8 cellular contexts compared by ENCODE assay signal in the genomic region with DNA sequence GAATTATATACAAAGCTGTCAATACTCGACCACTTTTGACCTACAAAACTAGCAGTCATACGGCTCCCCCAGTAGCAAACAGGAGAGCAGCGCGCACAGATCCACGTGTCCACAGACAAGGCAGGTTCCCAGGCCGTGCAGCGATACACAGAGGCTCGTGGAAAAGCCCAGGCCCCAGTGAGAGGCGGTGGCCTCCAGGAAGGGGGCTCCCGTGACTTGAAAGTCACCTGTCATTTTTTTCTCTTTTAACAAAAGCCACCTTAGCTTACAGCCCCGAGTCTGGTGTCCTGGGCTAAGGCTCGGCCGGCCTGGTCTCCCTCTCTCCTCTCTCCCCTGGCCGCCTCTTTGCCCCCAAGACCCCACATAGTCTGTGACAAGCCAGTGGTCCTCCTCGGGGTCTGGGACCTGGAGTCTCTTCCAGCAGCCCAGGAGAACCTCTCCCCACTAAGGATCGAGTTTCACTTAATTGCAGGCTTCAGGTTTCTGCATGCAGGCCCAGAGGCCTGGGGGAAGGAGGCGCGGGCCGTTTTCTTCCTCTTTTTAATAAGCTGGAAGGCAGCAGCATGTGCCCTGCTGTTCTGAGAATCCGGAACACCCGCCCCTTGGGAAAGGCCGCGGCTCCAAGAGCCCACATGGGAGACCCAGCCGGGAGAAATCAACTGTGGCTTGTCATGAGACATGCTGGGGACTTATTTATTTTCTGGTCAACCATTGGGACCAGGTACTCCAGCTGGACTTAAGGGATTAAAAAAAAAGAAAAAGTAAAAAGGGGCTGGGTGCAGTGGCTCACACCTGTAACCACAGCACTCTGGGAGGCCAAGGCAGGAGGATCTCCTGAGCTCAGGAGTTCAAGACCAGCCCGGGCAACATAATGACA. TPM values are rescaled to one million over a fixed set of nuclear protein-coding genes. Genes with fewer than 3 reads are reported as not detected.
A peak's percentile ranks its signal among the peaks of the same experiment; 100 is the strongest.
DNase-seq lines count a peak whose midpoint lies in the region; ATAC-seq, FAIRE-seq and TF ChIP-seq lines count a peak whose summit lies in the region.

No MANE protein-coding gene starts in this region.

- TF ChIP-seq CTCF in ascending aorta (IDR thresholded peaks at IDR 0.05), result no peak
- TF ChIP-seq CTCF in tibial artery (IDR thresholded peaks at IDR 0.05), result no peak

- ATAC-seq in HG03521 (IDR thresholded peaks at IDR 0.05; ENCODE audit: unreplicated experiment), result no peak

- H3K4me3 ChIP-seq in ascending aorta (no peak overlapping the region), tibial artery (no peak overlapping the region)

- H3K9me3 ChIP-seq in ascending aorta, result no peaks in the 10 kb centered on the region
- no peaks in the 10 kb centered on the region for H3K9me3 ChIP-seq in tibial artery

- H3K27me3 ChIP-seq in ascending aorta, result no peaks in the 10 kb centered on the region
- H3K27me3 ChIP-seq in tibial artery, result no peaks in the 10 kb centered on the region

- H3K36me3 ChIP-seq in ascending aorta (no peaks in the 10 kb centered on the region), tibial artery (no peaks in the 10 kb centered on the region)

- intact Hi-C loops in ascending aorta (cut with DNase I), result no loop called here
- intact Hi-C loops in tibial artery (cut with DNase I; ENCODE audit: low total_unique reads), result no loop called here

- H3K27ac ChIP-seq in ascending aorta (peak overlapping the region; percentile 69 to 82), tibial artery (peak overlapping the region; percentile 70 to 74)

- no peak for DNase-seq in GM18507 (ENCODE audit: extremely low spot score, insufficient read length, low read depth)
- peak; percentile 78 for DNase-seq in NCI-H2107 treated with DMSO at 0.1 percent for 48 hours (lab: John Stamatoyannopoulos, UW; ENCODE audit: unreplicated experiment)
- peak; percentile 36 to 79 for DNase-seq in ascending aorta (ENCODE audit: low spot score in 2 of 2)
- DNase-seq in kidney tubule cell (ENCODE audit: low spot score), result peak; percentile 38
- DNase-seq in tibial artery, result peak; percentile 85 to 89
- no peak for DNase-seq in effector CD4-positive, alpha-beta T cell
- DNase-seq in GOT3 (lab: John Stamatoyannopoulos, UW), result no peak

- H3K4me1 ChIP-seq in ascending aorta (peaks cover 24 to 70% of the 10 kb centered on the region in 2 donors), tibial artery (peaks cover 0 to 79% (median 64%) of the 10 kb centered on the region in 4 donors)

- FAIRE-seq in GM18507 (lab: Jason Lieb, UNC), result peak; percentile 26

RNA-seq across cellular contexts. Expression of gene NCOR2, which starts 15.9 kb away (rescaled TPM):
- 134 TPM for total RNA-seq in ascending aorta

Comparison
In these comparisons a context has a peak if more than half of its experiments do, and no peak if none do; other contexts are left out.
1. DNase-seq: peak in NCI-H2107 treated with DMSO at 0.1 percent for 48 hours (single experiment), ascending aorta (2 of 2), kidney tubule cell (single experiment) and tibial artery (2 of 2); none in GM18507 (single experiment), effector CD4-positive, alpha-beta T cell (single experiment) and GOT3 (single experiment).